20 cellular contexts compared by ENCODE assay signal in the genomic region with DNA sequence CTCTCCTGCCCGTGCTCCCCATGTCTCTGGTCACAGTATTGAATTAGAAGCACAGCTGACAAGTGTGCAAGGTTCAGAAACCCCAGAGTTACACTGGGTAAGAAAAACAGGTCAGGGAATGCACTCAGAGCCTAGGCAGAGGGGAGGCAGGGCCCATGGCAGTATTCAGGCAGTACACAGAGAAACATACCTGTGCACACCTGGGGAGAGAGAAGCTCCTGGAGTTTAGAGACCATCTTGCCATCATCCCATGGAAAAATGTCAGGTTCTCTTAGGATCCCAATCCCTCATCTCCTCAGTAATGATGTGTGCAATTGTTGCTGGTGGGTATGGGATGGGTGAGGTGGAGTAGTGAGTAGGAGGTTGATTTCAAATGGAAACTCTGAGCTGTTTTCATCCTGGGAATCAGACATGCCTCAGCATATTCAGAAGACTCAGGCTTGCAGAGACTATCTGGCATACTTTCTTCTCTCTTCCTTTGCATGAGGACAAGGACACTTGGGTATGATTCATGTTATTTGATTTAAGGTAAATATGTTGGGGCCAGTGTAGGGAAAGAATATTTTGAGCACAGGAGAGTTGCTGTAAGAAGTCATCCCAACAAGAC.
DNase-seq lines count a peak whose midpoint lies in the region; ATAC-seq and TF ChIP-seq lines count a peak whose summit lies in the region.
"Had no signal": no experiment of that assay in that cellular context is flagged by ENCODE, and none has a peak within 500 bp of the region (broad histone marks: within the 10 kb centered on the region; RNA-seq: fewer than 3 reads in every experiment).

No MANE protein-coding gene starts in this region.

- H3F3A ChIP-seq in Loucy (ENCODE audit: low read depth): no peaks in the 10 kb centered on the region

- peaks cover 54 to 90% (median 67%) of the 10 kb centered on the region in 10 experiments for H3K4me1 ChIP-seq in BLaER1 treated with 17β-estradiol and CSF1 and Interleukin-3, amounts not matched to agents 10 nM and 100 nM
- peaks cover 15% of the 10 kb centered on the region for H3K4me1 ChIP-seq in Loucy (ENCODE audit: insufficient read depth, low read length, poor library complexity, severe bottlenecking)
- H3K4me1 ChIP-seq: BE2C, SJCRH30 had no signal

- no peaks in the 10 kb centered on the region for H3K36me3 ChIP-seq in BLaER1 treated with 17β-estradiol and CSF1 and Interleukin-3, amounts not matched to agents 10 nM and 100 nM
- no peaks in the 10 kb centered on the region for H3K36me3 ChIP-seq in Loucy (ENCODE audit: insufficient read depth, low read length)
- H3K36me3 ChIP-seq: BE2C, SJCRH30, uterus had no signal

- H3K4me2 ChIP-seq in BLaER1 treated with 17β-estradiol and CSF1 and Interleukin-3, amounts not matched to agents 10 nM and 100 nM: peak overlapping the region; percentile 73 to 98 (median 86)
- H3K4me2 ChIP-seq in Loucy (ENCODE audit: low read depth, low read length, poor library complexity, severe bottlenecking): peak overlapping the region; percentile 29
- H3K4me2 ChIP-seq: KMS-11 had no signal

- DNase-seq in dedifferentiated amniotic fluid mesenchymal stem cell (ENCODE audit: extremely low spot score) (peak; percentile 49), naive B cell (no peak), GF-D8 (lab: John Stamatoyannopoulos, UW) (no peak)
- DNase-seq: activated effector memory CD4-positive, alpha-beta T cell treated with anti-CD3 and anti-CD28 coated beads, Interleukin-2, amount 50 U/mL, for 16 hours; BE2C; glutamatergic neuron; NCI-H1092; NCI-H774; occipital lobe; PC-3; SJCRH30; stimulated activated CD4-positive, alpha-beta T cell treated with anti-CD3 and anti-CD28 coated beads, Interleukin-2, amount 100 ng/mL, for 24 hours; uterus had no signal

- H3K9me3 Mint-ChIP-seq in naive B cell: peaks cover 0 to 5% (median 0%) of the 10 kb centered on the region in 7 donors
- H3K9me3 Mint-ChIP-seq: WTC11 had no signal

- ATAC-seq in naive B cell (ENCODE audit: low read depth in 2 of 2): no peak
- ATAC-seq in GM21390 (IDR thresholded peaks at IDR 0.05; ENCODE audit: unreplicated experiment): no peak
- no peak for ATAC-seq in GM21423 (IDR thresholded peaks at IDR 0.05; ENCODE audit: unreplicated experiment)
- ATAC-seq: GM12878, PC-3, WTC11 had no signal

- peaks cover 58 to 69% (median 61%) of the 10 kb centered on the region in 3 donors for H3K4me1 Mint-ChIP-seq in naive B cell
- H3K4me1 Mint-ChIP-seq: WTC11 had no signal

- H3K9me3 ChIP-seq in BLaER1 treated with 17β-estradiol and CSF1 and Interleukin-3, amounts not matched to agents 10 nM and 100 nM (replicated peaks in 1 of 11): no peaks in the 10 kb centered on the region
- no peaks in the 10 kb centered on the region for H3K9me3 ChIP-seq in Loucy (ENCODE audit: insufficient read depth, low read depth, low read length)
- H3K9me3 ChIP-seq: BE2C, SJCRH30, uterus had no signal

- no peak for TF ChIP-seq CTCF in Loucy (conservative IDR thresholded peaks at IDR 0.05; ENCODE audit: low read length)

- H3K27ac Mint-ChIP-seq in naive B cell: peak overlapping the region in 4 of 6 donors; percentile 53 to 86 (median 78)
- H3K27ac Mint-ChIP-seq: WTC11 had no signal

- no peaks in the 10 kb centered on the region for H3K79me2 ChIP-seq in Loucy (ENCODE audit: insufficient read depth, low read length)

- H3K9me2 ChIP-seq in Loucy (replicated peaks; ENCODE audit: low read depth, low read length): no peaks in the 10 kb centered on the region

- H3K27me3 ChIP-seq in BLaER1 treated with 17β-estradiol and CSF1 and Interleukin-3, amounts not matched to agents 10 nM and 100 nM: no peaks in the 10 kb centered on the region
- H3K27me3 ChIP-seq in Loucy (ENCODE audit: insufficient read depth, low read length, poor library complexity, severe bottlenecking): no peaks in the 10 kb centered on the region
- H3K27me3 ChIP-seq: BE2C, SJCRH30, uterus had no signal

- peak overlapping the region; percentile 83; the same call in 1 of the 2 replicates for H2AFZ ChIP-seq in Loucy (ENCODE audit: low read length)

- no peaks in the 10 kb centered on the region for H3K36me3 Mint-ChIP-seq in naive B cell
- H3K36me3 Mint-ChIP-seq: WTC11 had no signal

- no peak overlapping the region for H3K9ac ChIP-seq in BLaER1 treated with 17β-estradiol and CSF1 and Interleukin-3, amounts not matched to agents 10 nM and 100 nM
- no peak overlapping the region for H3K9ac ChIP-seq in Loucy (ENCODE audit: low read depth, low read length, poor library complexity, severe bottlenecking)
- H3K9ac ChIP-seq: KMS-11 had no signal

- H4K20me1 ChIP-seq in BLaER1 treated with 17β-estradiol and CSF1 and Interleukin-3, amounts not matched to agents 10 nM and 100 nM: no peaks in the 10 kb centered on the region
- no peaks in the 10 kb centered on the region for H4K20me1 ChIP-seq in Loucy (ENCODE audit: insufficient read depth, low read length, poor library complexity, severe bottlenecking)

- peak overlapping the region in 6 of 8 donors; percentile 61 to 84 (median 80) for H3K4me3 Mint-ChIP-seq in naive B cell
- H3K4me3 Mint-ChIP-seq: WTC11 had no signal

- peak overlapping the region in 7 of 11 experiments; percentile 60 to 69 (median 66); a peak in 11 of 22 replicates for H3K27ac ChIP-seq in BLaER1 treated with 17β-estradiol and CSF1 and Interleukin-3, amounts not matched to agents 10 nM and 100 nM
- H3K27ac ChIP-seq: KMS-11, SJCRH30, uterus had no signal

- peak overlapping the region in 1 of 10 experiments; percentile 9; a peak in 1 of 20 replicates for H3K4me3 ChIP-seq in BLaER1 treated with 17β-estradiol and CSF1 and Interleukin-3, amounts not matched to agents 10 nM and 100 nM
- H3K4me3 ChIP-seq in Loucy (ENCODE audit: low read length, poor library complexity, severe bottlenecking): no peak overlapping the region
- H3K4me3 ChIP-seq: GM12878, SJCRH30, uterus had no signal

- H3K27me3 Mint-ChIP-seq in naive B cell: no peaks in the 10 kb centered on the region
